In the genomic region with DNA sequence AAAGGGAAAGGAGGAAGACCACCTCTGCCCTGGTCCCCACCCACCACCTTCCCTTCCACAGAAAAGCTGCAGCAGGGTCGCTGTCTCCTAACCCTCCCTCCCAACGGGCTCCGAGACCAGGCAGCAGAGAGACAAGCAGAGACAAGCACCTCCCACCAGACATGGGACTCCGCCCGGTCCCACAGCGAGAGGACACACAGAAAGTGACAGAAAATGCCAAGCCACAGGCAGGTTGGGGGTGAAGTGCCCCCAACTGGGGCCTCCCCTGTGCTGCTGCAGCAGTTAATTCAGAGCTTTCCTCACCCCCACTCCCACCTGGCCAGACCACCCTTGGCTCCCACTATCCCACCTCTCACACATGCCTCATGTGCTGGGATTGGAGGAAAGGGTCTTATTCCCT, we compare ENCODE assay signal across 31 cellular contexts.
"Had no signal": no experiment of that assay in that cellular context is flagged by ENCODE, and none has a peak within 500 bp of the region (broad histone marks: within the 10 kb centered on the region; RNA-seq: fewer than 3 reads in every experiment).

No MANE protein-coding gene starts in this region.

- H3K4me3 Mint-ChIP-seq: naive B cell; naive thymus-derived CD8-positive, alpha-beta T cell; natural killer cell treated with Interleukin-12 subunit alpha and Interleukin-12 subunit beta and Interleukin-15 and Interleukin-18, amount 100 ng/mL, for 72 hours; nephron progenitor cell; neural crest cell; stimulated activated effector memory CD8-positive, alpha-beta T cell treated with anti-CD3 and anti-CD28 coated beads, Interleukin-12 subunit alpha, Interleukin-12 subunit beta, amount 100 ng/mL, for 72 hours; stimulated activated naive B cell treated with anti-CD40 and anti-IgM and Interleukin-4, amounts not matched to agents 10 μg/mL and 1 μg/mL and 100 μg/mL, for 72 hours; stimulated activated naive CD8-positive, alpha-beta T cell treated with anti-CD3 and anti-CD28 coated beads, Interleukin-15, amount 100 ng/mL, for 72 hours; type B pancreatic cell had no signal

- H3K9ac ChIP-seq: parathyroid adenoma had no signal

- H3K27ac ChIP-seq: neutrophil, ovary, parathyroid adenoma, psoas muscle, right lobe of liver, sigmoid colon, suprapubic skin, testis, tibial artery, transverse colon, upper lobe of right lung, uterus had no signal

- DNase-seq: naive B cell; nephron progenitor cell; nucleus accumbens; ovary; right lobe of liver; sigmoid colon; small intestine; stimulated activated CD4-positive, alpha-beta T cell treated with anti-CD3 and anti-CD28 coated beads, Interleukin-15, amount 100 ng/mL, for 24 hours; stimulated activated CD4-positive, alpha-beta T cell treated with anti-CD3 and anti-CD28 coated beads, Interleukin-2, amount 100 ng/mL, for 24 hours; stimulated activated CD4-positive, alpha-beta T cell treated with anti-CD3 and anti-CD28 coated beads, Interleukin-2, amount 100 ng/mL, for 48 hours; stimulated activated CD4-positive, alpha-beta T cell treated with anti-CD3 and anti-CD28 coated beads, Interleukin-4, amount 100 ng/mL, for 24 hours; stimulated activated naive B cell treated with anti-CD40 and anti-IgM and Interleukin-4, amounts not matched to agents 10 μg/mL and 1 μg/mL and 100 μg/mL, for 72 hours; stimulated activated naive CD8-positive, alpha-beta T cell treated with anti-CD3 and anti-CD28 coated beads, Interleukin-15, amount 100 ng/mL, for 72 hours; stimulated activated naive CD8-positive, alpha-beta T cell treated with anti-CD3 and anti-CD28 coated beads, Interleukin-15, Interleukin-2, amounts not matched to agents 100 U/mL and 50 U/mL, for 24 hours; substantia nigra; testis; tibial artery; transverse colon; upper lobe of right lung; uterus had no signal

- H3K27ac Mint-ChIP-seq: naive B cell; naive thymus-derived CD8-positive, alpha-beta T cell; natural killer cell treated with Interleukin-12 subunit alpha and Interleukin-12 subunit beta and Interleukin-15 and Interleukin-18, amount 100 ng/mL, for 72 hours; nephron progenitor cell; progenitor cell of endocrine pancreas; stimulated activated effector memory CD8-positive, alpha-beta T cell treated with anti-CD3 and anti-CD28 coated beads, Interleukin-12 subunit alpha, Interleukin-12 subunit beta, amount 100 ng/mL, for 72 hours; stimulated activated naive B cell treated with anti-CD40 and anti-IgM and Interleukin-4, amounts not matched to agents 10 μg/mL and 1 μg/mL and 100 μg/mL, for 72 hours; stimulated activated naive CD8-positive, alpha-beta T cell treated with anti-CD3 and anti-CD28 coated beads, Interleukin-15, amount 100 ng/mL, for 72 hours; type B pancreatic cell had no signal

- H3K27me3 ChIP-seq: ovary, right lobe of liver, sigmoid colon, suprapubic skin, testis, tibial artery, transverse colon, upper lobe of right lung, uterus had no signal

- H3K9me3 Mint-ChIP-seq: naive B cell; natural killer cell treated with Interleukin-12 subunit alpha and Interleukin-12 subunit beta and Interleukin-15 and Interleukin-18, amount 100 ng/mL, for 72 hours; nephron progenitor cell; neural crest cell; stimulated activated effector memory CD8-positive, alpha-beta T cell treated with anti-CD3 and anti-CD28 coated beads, Interleukin-12 subunit alpha, Interleukin-12 subunit beta, amount 100 ng/mL, for 72 hours; stimulated activated naive B cell treated with anti-CD40 and anti-IgM and Interleukin-4, amounts not matched to agents 10 μg/mL and 1 μg/mL and 100 μg/mL, for 72 hours; stimulated activated naive CD8-positive, alpha-beta T cell treated with anti-CD3 and anti-CD28 coated beads, Interleukin-15, amount 100 ng/mL, for 72 hours; type B pancreatic cell had no signal

- H3K9me3 ChIP-seq: neutrophil, ovary, psoas muscle, right lobe of liver, sigmoid colon, suprapubic skin, testis, tibial artery, transverse colon, upper lobe of right lung, uterus had no signal

- H3K36me3 Mint-ChIP-seq: naive B cell; natural killer cell treated with Interleukin-12 subunit alpha and Interleukin-12 subunit beta and Interleukin-15 and Interleukin-18, amount 100 ng/mL, for 72 hours; stimulated activated effector memory CD8-positive, alpha-beta T cell treated with anti-CD3 and anti-CD28 coated beads, Interleukin-12 subunit alpha, Interleukin-12 subunit beta, amount 100 ng/mL, for 72 hours; type B pancreatic cell had no signal

- H2AFZ ChIP-seq: parathyroid adenoma had no signal

- H3K4me1 ChIP-seq: parathyroid adenoma, right lobe of liver, sigmoid colon, suprapubic skin, testis, tibial artery, transverse colon, upper lobe of right lung, uterus had no signal

- ATAC-seq: naive thymus-derived CD8-positive, alpha-beta T cell; natural killer cell treated with Interleukin-12 subunit alpha and Interleukin-12 subunit beta and Interleukin-15 and Interleukin-18, amount 100 ng/mL, for 72 hours; psoas muscle; right cardiac atrium; right lobe of liver; stimulated activated effector memory CD8-positive, alpha-beta T cell treated with anti-CD3 and anti-CD28 coated beads, Interleukin-12 subunit alpha, Interleukin-12 subunit beta, amount 100 ng/mL, for 72 hours; stimulated activated naive B cell treated with anti-CD40 and anti-IgM and Interleukin-4, amounts not matched to agents 10 μg/mL and 1 μg/mL and 100 μg/mL, for 72 hours; stimulated activated naive CD8-positive, alpha-beta T cell treated with anti-CD3 and anti-CD28 coated beads, Interleukin-15, amount 100 ng/mL, for 72 hours; stimulated activated naive CD8-positive, alpha-beta T cell treated with anti-CD3 and anti-CD28 coated beads, Interleukin-15, Interleukin-2, amounts not matched to agents 100 U/mL and 50 U/mL, for 24 hours; upper lobe of right lung had no signal

- H3K4me1 Mint-ChIP-seq: naive B cell; naive thymus-derived CD8-positive, alpha-beta T cell; stimulated activated effector memory CD8-positive, alpha-beta T cell treated with anti-CD3 and anti-CD28 coated beads, Interleukin-12 subunit alpha, Interleukin-12 subunit beta, amount 100 ng/mL, for 72 hours; stimulated activated naive CD8-positive, alpha-beta T cell treated with anti-CD3 and anti-CD28 coated beads, Interleukin-15, amount 100 ng/mL, for 72 hours had no signal

- H3K79me2 ChIP-seq: parathyroid adenoma had no signal

- H3K4me3 ChIP-seq: ovary, psoas muscle, right lobe of liver, sigmoid colon, suprapubic skin, testis, tibial artery, transverse colon, upper lobe of right lung, uterus had no signal

- H3K36me3 ChIP-seq: neutrophil, ovary, right lobe of liver, transverse colon, upper lobe of right lung, uterus had no signal
